In the genomic region with DNA sequence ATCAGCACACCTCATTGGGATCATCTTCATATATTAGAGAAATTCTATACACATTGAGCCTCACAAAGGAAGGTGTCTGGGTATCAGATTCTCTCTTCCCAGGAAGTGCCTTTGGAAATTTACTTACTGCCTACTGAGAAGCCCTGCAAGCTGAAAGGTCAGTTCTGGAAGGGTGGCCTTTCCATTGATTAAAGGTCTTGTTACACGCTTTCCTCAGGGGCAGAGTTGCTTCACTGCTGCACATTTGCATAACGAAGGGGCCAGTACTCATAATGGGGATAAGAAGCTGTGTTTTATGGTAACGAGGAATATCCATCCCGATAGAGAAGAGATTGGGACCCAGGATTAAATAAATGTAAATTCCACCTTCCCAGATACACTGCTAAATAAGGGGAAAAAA, we compare ENCODE assay signal across 25 cellular contexts.
"Had no signal": no experiment of that assay in that cellular context is flagged by ENCODE, and none has a peak within 500 bp of the region (broad histone marks: within the 10 kb centered on the region; RNA-seq: fewer than 3 reads in every experiment).

No MANE protein-coding gene starts in this region.

- DNase-seq: activated CD4-positive, alpha-beta T cell treated with anti-CD3 and anti-CD28 coated beads for 48 hours; activated CD4-positive, alpha-beta T cell treated with anti-CD3 and anti-CD28 coated beads, Interleukin-2, amount 50 U/mL, for 48 hours; activated CD8-positive, alpha-beta memory T cell treated with anti-CD3 and anti-CD28 coated beads, Interleukin-2, amount 50 U/mL, for 4 hours; activated effector memory CD4-positive, alpha-beta T cell treated with anti-CD3 and anti-CD28 coated beads, Interleukin-2, amount 50 U/mL, for 16 hours; activated naive CD4-positive, alpha-beta T cell treated with anti-CD3 and anti-CD28 coated beads, Interleukin-2, amount 50 U/mL, for 16 hours; activated T-cell treated with anti-CD3 and anti-CD28 coated beads, Interleukin-2, amount 50 U/mL, for 1 hour; amniotic stem cell; brain microvascular endothelial cell; cortex of kidney; effector memory CD8-positive, alpha-beta T cell; erythroblast; head of caudate nucleus; hippocampal formation; kidney glomerular epithelial cell; left ventricle myocardium inferior; mucosa of descending colon; psoas muscle; stimulated activated naive CD4-positive, alpha-beta T cell treated with Interleukin-2 at 50 U/mL for 16 hours; SW 1271; T-helper 9 cell had no signal

- ATAC-seq: activated CD4-positive, CD25-positive, alpha-beta regulatory T cell treated with anti-CD3 and anti-CD28 coated beads, Interleukin-2, amount 50 U/mL, for 24 hours; effector memory CD8-positive, alpha-beta T cell; gastroesophageal sphincter; mucosa of descending colon; natural killer cell treated with Interleukin-12 subunit alpha and Interleukin-12 subunit beta and Interleukin-15 and Interleukin-18, amount 100 ng/mL, for 72 hours; psoas muscle had no signal

- H3K4me3 Mint-ChIP-seq: activated T-helper 1 cell treated with anti-CD3 and anti-CD28 coated beads, Interleukin-12 subunit alpha, Interleukin-12 subunit beta, Interleukin-2, Interleukin-4 antibody, amounts not matched to agents 30 ng/mL and 10 ng/mL and 1 ng/mL, durations not matched to agents 14 hours and 24 hours and 36 hours; effector memory CD8-positive, alpha-beta T cell; natural killer cell treated with Interleukin-12 subunit alpha and Interleukin-12 subunit beta and Interleukin-15 and Interleukin-18, amount 100 ng/mL, for 72 hours; T-helper 1 cell treated with Interleukin-12 subunit alpha and Interleukin-12 subunit beta and Interleukin-4 antibody, amounts not matched to agents 30 μg/mL and 1 μg/mL, for 36 hours had no signal

- H3K27ac Mint-ChIP-seq: activated T-helper 1 cell treated with anti-CD3 and anti-CD28 coated beads, Interleukin-12 subunit alpha, Interleukin-12 subunit beta, Interleukin-2, Interleukin-4 antibody, amounts not matched to agents 30 ng/mL and 10 ng/mL and 1 ng/mL, durations not matched to agents 14 hours and 24 hours and 36 hours; effector memory CD8-positive, alpha-beta T cell; natural killer cell treated with Interleukin-12 subunit alpha and Interleukin-12 subunit beta and Interleukin-15 and Interleukin-18, amount 100 ng/mL, for 72 hours; T-helper 1 cell treated with Interleukin-12 subunit alpha and Interleukin-12 subunit beta and Interleukin-4 antibody, amounts not matched to agents 30 μg/mL and 1 μg/mL, for 36 hours had no signal
